ENCODE assay signal across 8 cellular contexts in the genomic region with DNA sequence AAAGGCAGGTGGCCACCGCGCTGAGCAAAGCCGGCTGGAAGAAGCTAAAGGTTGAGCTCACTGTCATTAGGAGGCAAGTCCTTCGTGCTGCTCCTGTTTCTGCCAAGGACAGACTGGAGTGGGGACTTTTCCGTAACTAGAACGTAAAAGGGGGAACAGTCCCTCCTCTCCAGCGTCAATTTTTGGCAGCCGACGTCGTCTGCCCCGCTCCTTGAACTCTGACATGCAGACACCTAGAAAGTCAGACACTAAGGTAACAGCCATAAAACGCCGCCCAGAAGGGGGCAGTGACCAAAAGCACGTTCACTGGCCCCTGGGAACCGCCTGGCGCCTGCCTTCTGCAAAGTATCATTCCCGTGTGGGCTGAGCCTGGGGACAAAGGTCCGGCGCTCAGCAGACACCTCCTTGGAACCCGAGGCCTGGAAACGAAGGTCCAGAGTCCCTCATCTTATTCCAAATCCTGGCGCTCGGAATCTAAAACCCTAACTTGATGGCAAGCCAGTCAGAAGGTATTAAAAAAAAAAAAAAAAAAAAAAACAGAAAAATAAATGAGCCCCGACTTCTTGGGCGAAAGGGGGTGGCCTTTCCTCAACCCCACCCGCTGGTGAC. TPM values are rescaled to one million over a fixed set of nuclear protein-coding genes. Genes with fewer than 3 reads are reported as not detected.
DNase-seq lines count a peak whose midpoint lies in the region; ATAC-seq and TF ChIP-seq lines count a peak whose summit lies in the region.

No MANE protein-coding gene starts in this region.

- H2AFZ ChIP-seq in parathyroid adenoma: peak overlapping the region; percentile 100

- peaks cover 5% of the 10 kb centered on the region; the same call in 1 of the 2 replicates for H3K4me1 ChIP-seq in BE2C
- H3K4me1 ChIP-seq in NT2/D1 (ENCODE audit: insufficient read depth, insufficient read length): peaks cover 16% of the 10 kb centered on the region
- H3K4me1 ChIP-seq in parathyroid adenoma: no peaks in the 10 kb centered on the region

- H3K9ac ChIP-seq in NT2/D1 (ENCODE audit: insufficient read length, low read depth): peak overlapping the region; percentile 99
- H3K9ac ChIP-seq in parathyroid adenoma: no peak overlapping the region

- intact Hi-C loops in head of caudate nucleus (cut with DNase I): loop anchor here (5.0 kb wide), 1 partner anchor 55 kb away; no protein-coding TSS in a partner anchor

- ATAC-seq in HG02610 (IDR thresholded peaks at IDR 0.05; ENCODE audit: unreplicated experiment): no peak

- peaks cover 5% of the 10 kb centered on the region for H3K79me2 ChIP-seq in parathyroid adenoma

- H3K4me3 ChIP-seq in BE2C (ENCODE audit: low read depth, low read length) (peak overlapping the region; percentile 87), NT2/D1 (ENCODE audit: insufficient read length, low read depth) (peak overlapping the region; percentile 83), parathyroid adenoma (ENCODE audit: low read depth, low read length) (peak overlapping the region; percentile 90)

- H3K4me2 ChIP-seq in parathyroid adenoma (ENCODE audit: low read length): peak overlapping the region; percentile 100

- TF ChIP-seq CTCF in BE2C (IDR thresholded peaks at IDR 0.05; ENCODE audit: low read depth, low read length) (peak; percentile 54), parathyroid adenoma (IDR thresholded peaks at IDR 0.05) (peak; percentile 36)

- H3K36me3 ChIP-seq in BE2C: no peaks in the 10 kb centered on the region
- H3K36me3 ChIP-seq in NT2/D1 (ENCODE audit: insufficient read depth, insufficient read length, low read length): peaks cover 9% of the 10 kb centered on the region
- H3K36me3 ChIP-seq in parathyroid adenoma (ENCODE audit: control insufficient read depth, insufficient read depth, low read length): no peaks in the 10 kb centered on the region

- DNase-seq in BE2C (peak; percentile 74), H4 (ENCODE audit: low spot score) (peak; percentile 45), NT2/D1 (ENCODE audit: low read depth, low spot score) (no peak), head of caudate nucleus (peak in 40 of 42 donors; percentile 28 to 85 (median 58)), DMS79 treated with DMSO at 0.1 percent for 48 hours (lab: John Stamatoyannopoulos, UW) (no peak)
- peak; percentile 76 for DNase-seq in activated effector memory CD4-positive, alpha-beta T cell treated with anti-CD3 and anti-CD28 coated beads, Interleukin-2, amount 50 U/mL, for 16 hours

- no peaks in the 10 kb centered on the region for H3K27me3 ChIP-seq in BE2C
- H3K27me3 ChIP-seq in NT2/D1 (ENCODE audit: insufficient read depth, insufficient read length): no peaks in the 10 kb centered on the region
- no peaks in the 10 kb centered on the region for H3K27me3 ChIP-seq in parathyroid adenoma (ENCODE audit: control insufficient read depth, insufficient read depth, low read length)

- H3K9me3 ChIP-seq in BE2C (no peaks in the 10 kb centered on the region), NT2/D1 (ENCODE audit: insufficient read depth, low read length) (peaks cover 11% of the 10 kb centered on the region), parathyroid adenoma (ENCODE audit: control insufficient read depth, low read length) (no peaks in the 10 kb centered on the region)

- peak overlapping the region; percentile 98 for H3K27ac ChIP-seq in parathyroid adenoma

RNA-seq across cellular contexts. Expression of gene LRP1, which starts 1.1 kb away (rescaled TPM):
- 6.4 TPM for polyA plus RNA-seq in BE2C (2012; ENCODE audit: insufficient read depth, insufficient read length, low read depth)
- 5.8 and 6.5 TPM in 2 replicates for total RNA-seq in H4 (2014; rRNA removed; shearing (Covaris generic))

RNA-seq across cellular contexts. Expression of gene STAT6, which starts 16.0 kb away (rescaled TPM):
- polyA plus RNA-seq in BE2C (2012; ENCODE audit: insufficient read depth, insufficient read length, low read depth): 1.6 TPM
- 9.3 and 17.9 TPM in 2 replicates for total RNA-seq in H4 (2014; rRNA removed; shearing (Covaris generic))

RNA-seq across cellular contexts. Expression of gene LRP1-AS, which starts 20.2 kb away (rescaled TPM):
- not detected for polyA plus RNA-seq in BE2C (2012; ENCODE audit: insufficient read depth, insufficient read length, low read depth)
- not detected in 2 replicates for total RNA-seq in H4 (2014; rRNA removed; shearing (Covaris generic))

RNA-seq across cellular contexts. Expression of gene NAB2, which starts 38.3 kb away (rescaled TPM):
- polyA plus RNA-seq in BE2C (2012; ENCODE audit: insufficient read depth, insufficient read length, low read depth): 24.8 TPM
- 16.5 and 20.2 TPM in 2 replicates for total RNA-seq in H4 (2014; rRNA removed; shearing (Covaris generic))

RNA-seq across cellular contexts. Expression of gene NEMP1, which starts 48.6 kb away (rescaled TPM):
- polyA plus RNA-seq in BE2C (2012; ENCODE audit: insufficient read depth, insufficient read length, low read depth): 5.8 TPM
- 10.5 and 18.0 TPM in 2 replicates for total RNA-seq in H4 (2014; rRNA removed; shearing (Covaris generic))

Comparison
In these comparisons a context has a peak if more than half of its experiments do, and no peak if none do; other contexts are left out.
1. DNase-seq: peak in BE2C (single experiment), H4 (single experiment), activated effector memory CD4-positive, alpha-beta T cell treated with anti-CD3 and anti-CD28 coated beads, Interleukin-2, amount 50 U/mL, for 16 hours (single experiment) and head of caudate nucleus (40 of 42); none in NT2/D1 (single experiment) and DMS79 treated with DMSO at 0.1 percent for 48 hours (single experiment).
2. Peak in every context shown above with its lines, with median percentiles within 50 percentile points of each other: H3K4me3 ChIP-seq.